ENCODE assay signal across 1 cellular context in genomic region chr15:41648097-41648496, GRCh38.
A peak's percentile ranks its signal among the peaks of the same experiment; 100 is the strongest.
TF ChIP-seq lines count a peak whose summit lies in the region.

No MANE protein-coding gene starts in this region.

TF ChIP-seq in HepG2, 621 proteins besides CTCF, POLR2A, EP300 and RAD21 (continued from another document and continues in another):
- TF ChIP-seq HNF1A (IDR thresholded peaks at IDR 0.05; ENCODE audit: low read depth) = peak; percentile 81
- peak; percentile 89; the same call in 1 of the 2 replicates for TF ChIP-seq HNF1A (CRISPR knock-in tag; IDR thresholded peaks at IDR 0.05; ENCODE audit: borderline replicate concordance)
- no peak for TF ChIP-seq MXD4 (CRISPR knock-in tag; IDR thresholded peaks at IDR 0.05)
- TF ChIP-seq SKI (IDR thresholded peaks at IDR 0.05; ENCODE audit: partially characterized antibody) = no peak
- no peak for TF ChIP-seq MIER2 (CRISPR knock-in tag; IDR thresholded peaks at IDR 0.05)
- no peak for TF ChIP-seq PRMT3 (CRISPR knock-in tag; IDR thresholded peaks at IDR 0.05; ENCODE audit: borderline replicate concordance, low read depth)
- no peak for TF ChIP-seq ZFP36L1 (CRISPR knock-in tag; IDR thresholded peaks at IDR 0.05)
- peak; percentile 42; the same call in 1 of the 2 replicates for TF ChIP-seq ZNF768 (CRISPR knock-in tag; IDR thresholded peaks at IDR 0.05)
- TF ChIP-seq FOXC1 (CRISPR knock-in tag; IDR thresholded peaks at IDR 0.05; ENCODE audit: borderline replicate concordance) = no peak
- 0 out of 2 replicates have a peak, but pooled peaks have one; percentile 27 for TF ChIP-seq NCOA2 (CRISPR knock-in tag; IDR thresholded peaks at IDR 0.05)
- TF ChIP-seq PCBP2 (optimal IDR thresholded peaks at IDR 0.05; ENCODE audit: low read depth, low read length, poor library complexity, severe bottlenecking) = no peak
- TF ChIP-seq RCOR2 (CRISPR knock-in tag; IDR thresholded peaks at IDR 0.05) = peak; percentile 76
- TF ChIP-seq ATF4 (CRISPR knock-in tag; IDR thresholded peaks at IDR 0.05) = 0 out of 4 replicates have a peak, but pooled peaks of 1 of the 2 experiments have one; percentile 58
- no peak for TF ChIP-seq DPF2 (CRISPR knock-in tag; IDR thresholded peaks at IDR 0.05; ENCODE audit: borderline replicate concordance, low read depth)
- TF ChIP-seq HOXA5 (CRISPR knock-in tag; IDR thresholded peaks at IDR 0.05) = no peak
- TF ChIP-seq SMC3 (IDR thresholded peaks at IDR 0.05; ENCODE audit: low read length) = no peak
- TF ChIP-seq, protein P1, sequence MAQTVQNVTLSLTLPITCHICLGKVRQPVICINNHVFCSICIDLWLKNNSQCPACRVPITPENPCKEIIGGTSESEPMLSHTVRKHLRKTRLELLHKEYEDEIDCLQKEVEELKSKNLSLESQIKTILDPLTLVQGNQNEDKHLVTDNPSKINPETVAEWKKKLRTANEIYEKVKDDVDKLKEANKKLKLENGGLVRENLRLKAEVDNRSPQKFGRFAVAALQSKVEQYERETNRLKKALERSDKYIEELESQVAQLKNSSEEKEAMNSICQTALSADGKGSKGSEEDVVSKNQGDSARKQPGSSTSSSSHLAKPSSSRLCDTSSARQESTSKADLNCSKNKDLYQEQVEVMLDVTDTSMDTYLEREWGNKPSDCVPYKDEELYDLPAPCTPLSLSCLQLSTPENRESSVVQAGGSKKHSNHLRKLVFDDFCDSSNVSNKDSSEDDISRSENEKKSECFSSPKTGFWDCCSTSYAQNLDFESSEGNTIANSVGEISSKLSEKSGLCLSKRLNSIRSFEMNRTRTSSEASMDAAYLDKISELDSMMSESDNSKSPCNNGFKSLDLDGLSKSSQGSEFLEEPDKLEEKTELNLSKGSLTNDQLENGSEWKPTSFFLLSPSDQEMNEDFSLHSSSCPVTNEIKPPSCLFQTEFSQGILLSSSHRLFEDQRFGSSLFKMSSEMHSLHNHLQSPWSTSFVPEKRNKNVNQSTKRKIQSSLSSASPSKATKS (CRISPR knock-in tag; IDR thresholded peaks at IDR 0.05) = no peak
- no peak for TF ChIP-seq ZNF20 (CRISPR knock-in tag; IDR thresholded peaks at IDR 0.05)
- TF ChIP-seq ONECUT2 (CRISPR knock-in tag; IDR thresholded peaks at IDR 0.05) = no peak
- no peak for TF ChIP-seq ERF (CRISPR knock-in tag; IDR thresholded peaks at IDR 0.05)
- TF ChIP-seq, protein P2, sequence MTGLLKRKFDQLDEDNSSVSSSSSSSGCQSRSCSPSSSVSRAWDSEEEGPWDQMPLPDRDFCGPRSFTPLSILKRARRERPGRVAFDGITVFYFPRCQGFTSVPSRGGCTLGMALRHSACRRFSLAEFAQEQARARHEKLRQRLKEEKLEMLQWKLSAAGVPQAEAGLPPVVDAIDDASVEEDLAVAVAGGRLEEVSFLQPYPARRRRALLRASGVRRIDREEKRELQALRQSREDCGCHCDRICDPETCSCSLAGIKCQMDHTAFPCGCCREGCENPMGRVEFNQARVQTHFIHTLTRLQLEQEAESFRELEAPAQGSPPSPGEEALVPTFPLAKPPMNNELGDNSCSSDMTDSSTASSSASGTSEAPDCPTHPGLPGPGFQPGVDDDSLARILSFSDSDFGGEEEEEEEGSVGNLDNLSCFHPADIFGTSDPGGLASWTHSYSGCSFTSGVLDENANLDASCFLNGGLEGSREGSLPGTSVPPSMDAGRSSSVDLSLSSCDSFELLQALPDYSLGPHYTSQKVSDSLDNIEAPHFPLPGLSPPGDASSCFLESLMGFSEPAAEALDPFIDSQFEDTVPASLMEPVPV (CRISPR knock-in tag; IDR thresholded peaks at IDR 0.05) = no peak
- TF ChIP-seq ZNF263 (CRISPR knock-in tag; IDR thresholded peaks at IDR 0.05) = no peak
- TF ChIP-seq ZNF414 (CRISPR knock-in tag; IDR thresholded peaks at IDR 0.05) = no peak
- TF ChIP-seq SIN3A (IDR thresholded peaks at IDR 0.05; ENCODE audit: borderline replicate concordance, low read depth, low read length) = no peak
- peak; percentile 32; the same call in 1 of the 2 replicates for TF ChIP-seq NR2C2 (CRISPR knock-in tag; IDR thresholded peaks at IDR 0.05; ENCODE audit: borderline replicate concordance)
- TF ChIP-seq ZBTB3 (CRISPR knock-in tag; IDR thresholded peaks at IDR 0.05; ENCODE audit: borderline replicate concordance, low read depth) = no peak
- TF ChIP-seq NR2F6 (IDR thresholded peaks at IDR 0.05) = peak; percentile 63
- TF ChIP-seq NR2F6 (CRISPR knock-in tag; IDR thresholded peaks at IDR 0.05) = peak; percentile 60
- TF ChIP-seq CHD4 (IDR thresholded peaks at IDR 0.05; ENCODE audit: borderline replicate concordance, low read length) = peak; percentile 64; the same call in 1 of the 2 replicates
- TF ChIP-seq BHLHE40 (IDR thresholded peaks at IDR 0.05; ENCODE audit: low read length) = no peak
- 0 out of 2 replicates have a peak, but pooled peaks have one; percentile 38 for TF ChIP-seq BCL6 (CRISPR knock-in tag; IDR thresholded peaks at IDR 0.05)
- no peak for TF ChIP-seq ZSCAN29 (CRISPR knock-in tag; conservative IDR thresholded peaks at IDR 0.05)
- TF ChIP-seq, protein P3, sequence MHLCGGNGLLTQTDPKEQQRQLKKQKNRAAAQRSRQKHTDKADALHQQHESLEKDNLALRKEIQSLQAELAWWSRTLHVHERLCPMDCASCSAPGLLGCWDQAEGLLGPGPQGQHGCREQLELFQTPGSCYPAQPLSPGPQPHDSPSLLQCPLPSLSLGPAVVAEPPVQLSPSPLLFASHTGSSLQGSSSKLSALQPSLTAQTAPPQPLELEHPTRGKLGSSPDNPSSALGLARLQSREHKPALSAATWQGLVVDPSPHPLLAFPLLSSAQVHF (CRISPR knock-in tag; IDR thresholded peaks at IDR 0.05) = no peak
- TF ChIP-seq ZSCAN20 (CRISPR knock-in tag; IDR thresholded peaks at IDR 0.05; ENCODE audit: borderline replicate concordance) = no peak
- TF ChIP-seq, protein P4, sequence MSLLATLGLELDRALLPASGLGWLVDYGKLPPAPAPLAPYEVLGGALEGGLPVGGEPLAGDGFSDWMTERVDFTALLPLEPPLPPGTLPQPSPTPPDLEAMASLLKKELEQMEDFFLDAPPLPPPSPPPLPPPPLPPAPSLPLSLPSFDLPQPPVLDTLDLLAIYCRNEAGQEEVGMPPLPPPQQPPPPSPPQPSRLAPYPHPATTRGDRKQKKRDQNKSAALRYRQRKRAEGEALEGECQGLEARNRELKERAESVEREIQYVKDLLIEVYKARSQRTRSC (CRISPR knock-in tag; IDR thresholded peaks at IDR 0.05; ENCODE audit: low read depth) = no peak
- TF ChIP-seq ZNF543 (CRISPR knock-in tag; IDR thresholded peaks at IDR 0.05) = no peak
- no peak for TF ChIP-seq WIZ (CRISPR knock-in tag; IDR thresholded peaks at IDR 0.05)
- peak in 1 of 2 experiments; percentile 55; a peak in 1 of 4 replicates for TF ChIP-seq NR2F1 (CRISPR knock-in tag; IDR thresholded peaks at IDR 0.05)
- TF ChIP-seq MED13 (CRISPR knock-in tag; IDR thresholded peaks at IDR 0.05) = no peak
- TF ChIP-seq KAT7 (CRISPR knock-in tag; IDR thresholded peaks at IDR 0.05; ENCODE audit: borderline replicate concordance) = no peak
- no peak for TF ChIP-seq ZNF230 (CRISPR knock-in tag; IDR thresholded peaks at IDR 0.05)
- no peak for TF ChIP-seq E2F1 (CRISPR knock-in tag; IDR thresholded peaks at IDR 0.05)
- no peak for TF ChIP-seq ELF1 (CRISPR knock-in tag; IDR thresholded peaks at IDR 0.05)
- TF ChIP-seq ZNF737 (CRISPR knock-in tag; IDR thresholded peaks at IDR 0.05; ENCODE audit: borderline replicate concordance) = no peak
- TF ChIP-seq ZMYM3 (CRISPR knock-in tag; IDR thresholded peaks at IDR 0.05) = peak; percentile 80; the same call in 1 of the 2 replicates
- no peak for TF ChIP-seq ZSCAN9 (CRISPR knock-in tag; IDR thresholded peaks at IDR 0.05; ENCODE audit: borderline replicate concordance)
- peak; percentile 18; the same call in 1 of the 2 replicates for TF ChIP-seq ZMYM4 (CRISPR knock-in tag; IDR thresholded peaks at IDR 0.05)
- TF ChIP-seq, protein P5, sequence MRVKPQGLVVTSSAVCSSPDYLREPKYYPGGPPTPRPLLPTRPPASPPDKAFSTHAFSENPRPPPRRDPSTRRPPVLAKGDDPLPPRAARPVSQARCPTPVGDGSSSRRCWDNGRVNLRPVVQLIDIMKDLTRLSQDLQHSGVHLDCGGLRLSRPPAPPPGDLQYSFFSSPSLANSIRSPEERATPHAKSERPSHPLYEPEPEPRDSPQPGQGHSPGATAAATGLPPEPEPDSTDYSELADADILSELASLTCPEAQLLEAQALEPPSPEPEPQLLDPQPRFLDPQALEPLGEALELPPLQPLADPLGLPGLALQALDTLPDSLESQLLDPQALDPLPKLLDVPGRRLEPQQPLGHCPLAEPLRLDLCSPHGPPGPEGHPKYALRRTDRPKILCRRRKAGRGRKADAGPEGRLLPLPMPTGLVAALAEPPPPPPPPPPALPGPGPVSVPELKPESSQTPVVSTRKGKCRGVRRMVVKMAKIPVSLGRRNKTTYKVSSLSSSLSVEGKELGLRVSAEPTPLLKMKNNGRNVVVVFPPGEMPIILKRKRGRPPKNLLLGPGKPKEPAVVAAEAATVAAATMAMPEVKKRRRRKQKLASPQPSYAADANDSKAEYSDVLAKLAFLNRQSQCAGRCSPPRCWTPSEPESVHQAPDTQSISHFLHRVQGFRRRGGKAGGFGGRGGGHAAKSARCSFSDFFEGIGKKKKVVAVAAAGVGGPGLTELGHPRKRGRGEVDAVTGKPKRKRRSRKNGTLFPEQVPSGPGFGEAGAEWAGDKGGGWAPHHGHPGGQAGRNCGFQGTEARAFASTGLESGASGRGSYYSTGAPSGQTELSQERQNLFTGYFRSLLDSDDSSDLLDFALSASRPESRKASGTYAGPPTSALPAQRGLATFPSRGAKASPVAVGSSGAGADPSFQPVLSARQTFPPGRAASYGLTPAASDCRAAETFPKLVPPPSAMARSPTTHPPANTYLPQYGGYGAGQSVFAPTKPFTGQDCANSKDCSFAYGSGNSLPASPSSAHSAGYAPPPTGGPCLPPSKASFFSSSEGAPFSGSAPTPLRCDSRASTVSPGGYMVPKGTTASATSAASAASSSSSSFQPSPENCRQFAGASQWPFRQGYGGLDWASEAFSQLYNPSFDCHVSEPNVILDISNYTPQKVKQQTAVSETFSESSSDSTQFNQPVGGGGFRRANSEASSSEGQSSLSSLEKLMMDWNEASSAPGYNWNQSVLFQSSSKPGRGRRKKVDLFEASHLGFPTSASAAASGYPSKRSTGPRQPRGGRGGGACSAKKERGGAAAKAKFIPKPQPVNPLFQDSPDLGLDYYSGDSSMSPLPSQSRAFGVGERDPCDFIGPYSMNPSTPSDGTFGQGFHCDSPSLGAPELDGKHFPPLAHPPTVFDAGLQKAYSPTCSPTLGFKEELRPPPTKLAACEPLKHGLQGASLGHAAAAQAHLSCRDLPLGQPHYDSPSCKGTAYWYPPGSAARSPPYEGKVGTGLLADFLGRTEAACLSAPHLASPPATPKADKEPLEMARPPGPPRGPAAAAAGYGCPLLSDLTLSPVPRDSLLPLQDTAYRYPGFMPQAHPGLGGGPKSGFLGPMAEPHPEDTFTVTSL (CRISPR knock-in tag; IDR thresholded peaks at IDR 0.05; ENCODE audit: borderline replicate concordance) = 0 out of 2 replicates have a peak, but pooled peaks have one; percentile 19
